8 cellular contexts compared by ENCODE assay signal in genomic region chr12:14629832-14630688, GRCh38.
DNase-seq lines count a peak whose midpoint lies in the region; ATAC-seq and TF ChIP-seq lines count a peak whose summit lies in the region.

No MANE protein-coding gene starts in this region.

- H3K4me3 ChIP-seq in GM23338 (no peak overlapping the region), LNCaP clone FGC (ENCODE audit: low read depth, low read length) (no peak overlapping the region), RWPE2 (ENCODE audit: severe bottlenecking) (no peak overlapping the region), foreskin fibroblast (ENCODE audit: low read depth in 1 of 2, low read length in 2 of 2) (no peak overlapping the region), osteoblast (ENCODE audit: insufficient read depth, low read length) (no peak overlapping the region), transverse colon (no peak overlapping the region)

- peaks cover 11% of the 10 kb centered on the region; the same call in 2 of the 3 replicates for H3K4me1 Mint-ChIP-seq in GM23338

- no peaks in the 10 kb centered on the region for H3K27me3 Mint-ChIP-seq in GM23338 (ENCODE audit: insufficient read depth, low read depth, poor library complexity)

- TF ChIP-seq POLR2A in transverse colon (IDR thresholded peaks at IDR 0.05) = no peak

- H3K79me2 ChIP-seq in GM23338 (replicated peaks; ENCODE audit: insufficient read depth) (no peaks in the 10 kb centered on the region), osteoblast (ENCODE audit: insufficient read depth, low read length) (no peaks in the 10 kb centered on the region)

- DNase-seq in G401 (ENCODE audit: low spot score) (peak; percentile 78), GM23338 (ENCODE audit: low spot score) (peak; percentile 92), LNCaP clone FGC (ENCODE audit: low read depth) (peak; percentile 50), RWPE2 (ENCODE audit: low spot score) (no peak), foreskin fibroblast (peak; percentile 44 to 76), osteoblast (ENCODE audit: insufficient read length, low spot score, missing footprints) (peak; percentile 50), transverse colon (peak; percentile 84)
- DNase-seq in activated T-helper 1 cell treated with anti-CD3 and anti-CD28 coated beads, Interleukin-2, amount 50 U/mL, for 16 hours (ENCODE audit: low read depth in 1 of 2, low spot score in 1 of 2) = peak; percentile 7 to 23

- H3K4me2 ChIP-seq in GM23338 (no peak overlapping the region), osteoblast (ENCODE audit: insufficient read depth, low read length) (no peak overlapping the region)

- no peaks in the 10 kb centered on the region for H3K36me3 ChIP-seq in GM23338 (ENCODE audit: insufficient read depth)
- no peaks in the 10 kb centered on the region for H3K36me3 ChIP-seq in RWPE2 (ENCODE audit: low read depth)
- H3K36me3 ChIP-seq in osteoblast (ENCODE audit: insufficient read depth, low read length) = no peaks in the 10 kb centered on the region
- peaks cover 0 to 10% (median 0%) of the 10 kb centered on the region in 4 donors for H3K36me3 ChIP-seq in transverse colon

- no peak overlapping the region for H3K27ac ChIP-seq in GM23338 (ENCODE audit: low read depth)
- H3K27ac ChIP-seq in RWPE2 (ENCODE audit: poor library complexity, severe bottlenecking) = no peak overlapping the region
- H3K27ac ChIP-seq in osteoblast (ENCODE audit: low read depth, low read length) = no peak overlapping the region
- peak overlapping the region in 3 of 4 donors; percentile 45 to 57 (median 46) for H3K27ac ChIP-seq in transverse colon

- TF ChIP-seq EP300 in transverse colon (IDR thresholded peaks at IDR 0.05; ENCODE audit: low read depth) = no peak

- H3K27ac Mint-ChIP-seq in GM23338 = no peak overlapping the region

- H2AFZ ChIP-seq in GM23338 (no peak overlapping the region), osteoblast (ENCODE audit: low read length) (no peak overlapping the region)

- no peaks in the 10 kb centered on the region for H3F3A ChIP-seq in GM23338 (replicated peaks; ENCODE audit: low read depth)

- H3K9me3 Mint-ChIP-seq in GM23338 = no peaks in the 10 kb centered on the region

- H4K20me1 ChIP-seq in GM23338 (replicated peaks; ENCODE audit: insufficient read depth) = no peaks in the 10 kb centered on the region
- no peaks in the 10 kb centered on the region for H4K20me1 ChIP-seq in osteoblast (ENCODE audit: insufficient read depth, low read length)

- H3K27me3 ChIP-seq in GM23338 (ENCODE audit: insufficient read depth) (no peaks in the 10 kb centered on the region), RWPE2 (ENCODE audit: insufficient read depth, poor library complexity, severe bottlenecking) (no peaks in the 10 kb centered on the region), osteoblast (ENCODE audit: insufficient read depth, low read length) (no peaks in the 10 kb centered on the region), transverse colon (no peaks in the 10 kb centered on the region)

- H3K9me2 ChIP-seq in GM23338 (ENCODE audit: insufficient read depth) = no peaks in the 10 kb centered on the region

- ATAC-seq in GM23338 (peak; percentile 100), RWPE2 (ENCODE audit: low read depth) (peak; percentile 85)

- intact Hi-C loops in transverse colon (cut with DNase I; ENCODE audit: low total_unique reads) = loop anchor here (10.0 kb wide), 1 partner anchor 395 kb away; no protein-coding TSS in a partner anchor

- H3K9me3 ChIP-seq in RWPE2 (ENCODE audit: severe bottlenecking) (no peaks in the 10 kb centered on the region), osteoblast (ENCODE audit: low read depth, low read length) (no peaks in the 10 kb centered on the region), transverse colon (no peaks in the 10 kb centered on the region)

- in situ Hi-C loops in G401 (cut with HindIII; ENCODE audit: low sequenced_read_pairs) (no loop called here), transverse colon (cut with MboI; ENCODE audit: low pct_ligation_motif_present in 1 of 4, low pct_unique_long_range_greater_than_20kb in 1 of 4, low sequenced_read_pairs in 3 of 4) (loop anchor here in 1 of 4 donors (10.0 kb wide), 1 partner anchor 65 kb away; the partner anchor contains the start of gene GUCY2C)

- 14 to 19% methylated on average over 8 of the region's 8 CpGs for WGBS in transverse colon (ENCODE audit: low coverage in 1 of 2), 2 donors

- TF ChIP-seq CTCF in GM23338 (conservative IDR thresholded peaks at IDR 0.05; ENCODE audit: low read depth in 2 of 2) (peak; percentile 98 to 100), LNCaP clone FGC (IDR thresholded peaks at IDR 0.05; ENCODE audit: control insufficient read depth, extremely low read depth, insufficient read depth) (peak; percentile 100), RWPE2 (IDR thresholded peaks at IDR 0.05; ENCODE audit: poor library complexity, severe bottlenecking) (peak; percentile 85), foreskin fibroblast (IDR thresholded peaks at IDR 0.05; ENCODE audit: low read depth, low read length) (peak; percentile 99), osteoblast (IDR thresholded peaks at IDR 0.05; ENCODE audit: extremely low read depth, low read depth, low read length) (peak; percentile 98), transverse colon (IDR thresholded peaks at IDR 0.05) (peak; percentile 91 to 96 (median 95))

- H3K4me3 Mint-ChIP-seq in GM23338 = no peak overlapping the region

- H3K36me3 Mint-ChIP-seq in GM23338 (ENCODE audit: low read depth) = no peaks in the 10 kb centered on the region; the same call in 2 of the 3 replicates

- H3K4me1 ChIP-seq in GM23338 (ENCODE audit: insufficient read depth) (peaks cover 17% of the 10 kb centered on the region), RWPE2 (ENCODE audit: insufficient read depth, poor library complexity, severe bottlenecking) (no peaks in the 10 kb centered on the region), osteoblast (ENCODE audit: insufficient read depth, low read length) (no peaks in the 10 kb centered on the region), transverse colon (peaks cover 0 to 22% (median 10%) of the 10 kb centered on the region in 4 donors)

TF ChIP-seq in GM23338, 12 proteins besides CTCF, POLR2A, EP300 and RAD21:
- no peak for TF ChIP-seq REST (IDR thresholded peaks at IDR 0.05; ENCODE audit: unreplicated experiment)
- TF ChIP-seq EZH2 (IDR thresholded peaks at IDR 0.05; ENCODE audit: low read depth, unreplicated experiment) = no peak
- no peak for TF ChIP-seq ETS1 (IDR thresholded peaks at IDR 0.05)
- TF ChIP-seq NANOG (IDR thresholded peaks at IDR 0.05; ENCODE audit: borderline replicate concordance) = no peak
- TF ChIP-seq EZH2phosphoT487 (IDR thresholded peaks at IDR 0.05; ENCODE audit: unreplicated experiment) = no peak
- no peak for TF ChIP-seq CREB1 (CRISPR knock-in tag; IDR thresholded peaks at IDR 0.05; ENCODE audit: low read depth)
- no peak for TF ChIP-seq STAT1 (IDR thresholded peaks at IDR 0.05; ENCODE audit: unreplicated experiment)
- TF ChIP-seq POLR2AphosphoS5 (IDR thresholded peaks at IDR 0.05; ENCODE audit: low read depth) = no peak
- no peak for TF ChIP-seq JUNB (IDR thresholded peaks at IDR 0.05; ENCODE audit: unreplicated experiment)
- TF ChIP-seq ZNF331 (CRISPR knock-in tag; IDR thresholded peaks at IDR 0.05; ENCODE audit: low read depth) = no peak

Comparison
In these comparisons a context has a peak if more than half of its experiments do, and no peak if none do; other contexts are left out.
1. H3K27ac ChIP-seq: peak in transverse colon (3 of 4); none in GM23338 (single experiment), RWPE2 (single experiment) and osteoblast (single experiment).
2. Peak in every context shown above with its lines, with median percentiles within 50 percentile points of each other: CTCF ChIP-seq.